ENCODE assay signal across 1 cellular context in genomic region chr5:7850533-7851239, GRCh38.
TF ChIP-seq lines count a peak whose summit lies in the region.

A gene with protein sequence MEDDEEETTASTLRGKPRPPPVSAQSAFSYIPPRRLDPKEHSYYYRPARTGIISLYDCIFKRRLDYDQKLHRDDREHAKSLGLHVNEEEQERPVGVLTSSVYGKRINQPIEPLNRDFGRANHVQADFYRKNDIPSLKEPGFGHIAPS (minus strand): TSS chr5:7851133. CDS start chr5:7851021, 112 bp downstream.

TF ChIP-seq in H1, 55 proteins besides CTCF, POLR2A, EP300 and RAD21 (continued from another document):
- TF ChIP-seq RNF2 (IDR thresholded peaks at IDR 0.05; ENCODE audit: borderline replicate concordance, low read depth, low read length, missing control alignments, poor library complexity, severe bottlenecking), result no peak
- TF ChIP-seq POU5F1 (IDR thresholded peaks at IDR 0.05; ENCODE audit: low read depth, low read length), result no peak
- TF ChIP-seq CTBP2 (IDR thresholded peaks at IDR 0.05; ENCODE audit: borderline replicate concordance, insufficient read depth, insufficient read length, low read length), result no peak
- peak; percentile 94 to 98 for TF ChIP-seq SIN3A (conservative IDR thresholded peaks at IDR 0.05 in 1 of 2, IDR thresholded peaks at IDR 0.05 in 1 of 2; ENCODE audit: low read depth in 1 of 2, low read length in 2 of 2)
- no peak for TF ChIP-seq SIRT6 (IDR thresholded peaks at IDR 0.05; ENCODE audit: low read length)
- peak in 1 of 2 experiments; percentile 58; a peak in 1 of 4 replicates for TF ChIP-seq HDAC2 (IDR thresholded peaks at IDR 0.05; ENCODE audit: borderline replicate concordance in 1 of 2, low read depth in 2 of 2, low read length in 2 of 2)
- peak; percentile 31 for TF ChIP-seq SAP30 (IDR thresholded peaks at IDR 0.05; ENCODE audit: insufficient read depth, insufficient replicate concordance, low read length)
- TF ChIP-seq SP2 (IDR thresholded peaks at IDR 0.05; ENCODE audit: low read length), result no peak
- no peak for TF ChIP-seq TCF12 (IDR thresholded peaks at IDR 0.05; ENCODE audit: low read depth, low read length)
- TF ChIP-seq POLR2AphosphoS5 (IDR thresholded peaks at IDR 0.05; ENCODE audit: low read depth, low read length), result no peak
- TF ChIP-seq PHF8 (conservative IDR thresholded peaks at IDR 0.05; ENCODE audit: low read depth, low read length), result peak; percentile 69
- peak; percentile 76 for TF ChIP-seq TEAD4 (IDR thresholded peaks at IDR 0.05; ENCODE audit: low read depth, low read length)
- TF ChIP-seq KDM1A (IDR thresholded peaks at IDR 0.05; ENCODE audit: borderline replicate concordance, low read length), result no peak
- TF ChIP-seq FOSL1 (IDR thresholded peaks at IDR 0.05; ENCODE audit: insufficient read depth, low read depth, low read length), result no peak
- 0 out of 2 replicates have a peak, but pooled peaks have one; percentile 5 for TF ChIP-seq CREB1 (IDR thresholded peaks at IDR 0.05)
- no peak for TF ChIP-seq ZNF274 (IDR thresholded peaks at IDR 0.05; ENCODE audit: borderline replicate concordance, extremely low read depth, low read length)
- TF ChIP-seq KDM4A (IDR thresholded peaks at IDR 0.05; ENCODE audit: low read depth, low read length, severe bottlenecking), result peak; percentile 79
- peak; percentile 41 for TF ChIP-seq ASH2L (IDR thresholded peaks at IDR 0.05; ENCODE audit: low read length)
- TF ChIP-seq MAX (IDR thresholded peaks at IDR 0.05), result peak; percentile 22
- TF ChIP-seq TAF1 (IDR thresholded peaks at IDR 0.05; ENCODE audit: low read depth, low read length), result 0 out of 2 replicates have a peak, but pooled peaks have one; percentile 39
- TF ChIP-seq GTF2F1 (IDR thresholded peaks at IDR 0.05; ENCODE audit: borderline replicate concordance, low read depth, low read length), result no peak
- TF ChIP-seq SIX5 (IDR thresholded peaks at IDR 0.05; ENCODE audit: low read depth, low read length), result no peak
- TF ChIP-seq, protein P1, sequence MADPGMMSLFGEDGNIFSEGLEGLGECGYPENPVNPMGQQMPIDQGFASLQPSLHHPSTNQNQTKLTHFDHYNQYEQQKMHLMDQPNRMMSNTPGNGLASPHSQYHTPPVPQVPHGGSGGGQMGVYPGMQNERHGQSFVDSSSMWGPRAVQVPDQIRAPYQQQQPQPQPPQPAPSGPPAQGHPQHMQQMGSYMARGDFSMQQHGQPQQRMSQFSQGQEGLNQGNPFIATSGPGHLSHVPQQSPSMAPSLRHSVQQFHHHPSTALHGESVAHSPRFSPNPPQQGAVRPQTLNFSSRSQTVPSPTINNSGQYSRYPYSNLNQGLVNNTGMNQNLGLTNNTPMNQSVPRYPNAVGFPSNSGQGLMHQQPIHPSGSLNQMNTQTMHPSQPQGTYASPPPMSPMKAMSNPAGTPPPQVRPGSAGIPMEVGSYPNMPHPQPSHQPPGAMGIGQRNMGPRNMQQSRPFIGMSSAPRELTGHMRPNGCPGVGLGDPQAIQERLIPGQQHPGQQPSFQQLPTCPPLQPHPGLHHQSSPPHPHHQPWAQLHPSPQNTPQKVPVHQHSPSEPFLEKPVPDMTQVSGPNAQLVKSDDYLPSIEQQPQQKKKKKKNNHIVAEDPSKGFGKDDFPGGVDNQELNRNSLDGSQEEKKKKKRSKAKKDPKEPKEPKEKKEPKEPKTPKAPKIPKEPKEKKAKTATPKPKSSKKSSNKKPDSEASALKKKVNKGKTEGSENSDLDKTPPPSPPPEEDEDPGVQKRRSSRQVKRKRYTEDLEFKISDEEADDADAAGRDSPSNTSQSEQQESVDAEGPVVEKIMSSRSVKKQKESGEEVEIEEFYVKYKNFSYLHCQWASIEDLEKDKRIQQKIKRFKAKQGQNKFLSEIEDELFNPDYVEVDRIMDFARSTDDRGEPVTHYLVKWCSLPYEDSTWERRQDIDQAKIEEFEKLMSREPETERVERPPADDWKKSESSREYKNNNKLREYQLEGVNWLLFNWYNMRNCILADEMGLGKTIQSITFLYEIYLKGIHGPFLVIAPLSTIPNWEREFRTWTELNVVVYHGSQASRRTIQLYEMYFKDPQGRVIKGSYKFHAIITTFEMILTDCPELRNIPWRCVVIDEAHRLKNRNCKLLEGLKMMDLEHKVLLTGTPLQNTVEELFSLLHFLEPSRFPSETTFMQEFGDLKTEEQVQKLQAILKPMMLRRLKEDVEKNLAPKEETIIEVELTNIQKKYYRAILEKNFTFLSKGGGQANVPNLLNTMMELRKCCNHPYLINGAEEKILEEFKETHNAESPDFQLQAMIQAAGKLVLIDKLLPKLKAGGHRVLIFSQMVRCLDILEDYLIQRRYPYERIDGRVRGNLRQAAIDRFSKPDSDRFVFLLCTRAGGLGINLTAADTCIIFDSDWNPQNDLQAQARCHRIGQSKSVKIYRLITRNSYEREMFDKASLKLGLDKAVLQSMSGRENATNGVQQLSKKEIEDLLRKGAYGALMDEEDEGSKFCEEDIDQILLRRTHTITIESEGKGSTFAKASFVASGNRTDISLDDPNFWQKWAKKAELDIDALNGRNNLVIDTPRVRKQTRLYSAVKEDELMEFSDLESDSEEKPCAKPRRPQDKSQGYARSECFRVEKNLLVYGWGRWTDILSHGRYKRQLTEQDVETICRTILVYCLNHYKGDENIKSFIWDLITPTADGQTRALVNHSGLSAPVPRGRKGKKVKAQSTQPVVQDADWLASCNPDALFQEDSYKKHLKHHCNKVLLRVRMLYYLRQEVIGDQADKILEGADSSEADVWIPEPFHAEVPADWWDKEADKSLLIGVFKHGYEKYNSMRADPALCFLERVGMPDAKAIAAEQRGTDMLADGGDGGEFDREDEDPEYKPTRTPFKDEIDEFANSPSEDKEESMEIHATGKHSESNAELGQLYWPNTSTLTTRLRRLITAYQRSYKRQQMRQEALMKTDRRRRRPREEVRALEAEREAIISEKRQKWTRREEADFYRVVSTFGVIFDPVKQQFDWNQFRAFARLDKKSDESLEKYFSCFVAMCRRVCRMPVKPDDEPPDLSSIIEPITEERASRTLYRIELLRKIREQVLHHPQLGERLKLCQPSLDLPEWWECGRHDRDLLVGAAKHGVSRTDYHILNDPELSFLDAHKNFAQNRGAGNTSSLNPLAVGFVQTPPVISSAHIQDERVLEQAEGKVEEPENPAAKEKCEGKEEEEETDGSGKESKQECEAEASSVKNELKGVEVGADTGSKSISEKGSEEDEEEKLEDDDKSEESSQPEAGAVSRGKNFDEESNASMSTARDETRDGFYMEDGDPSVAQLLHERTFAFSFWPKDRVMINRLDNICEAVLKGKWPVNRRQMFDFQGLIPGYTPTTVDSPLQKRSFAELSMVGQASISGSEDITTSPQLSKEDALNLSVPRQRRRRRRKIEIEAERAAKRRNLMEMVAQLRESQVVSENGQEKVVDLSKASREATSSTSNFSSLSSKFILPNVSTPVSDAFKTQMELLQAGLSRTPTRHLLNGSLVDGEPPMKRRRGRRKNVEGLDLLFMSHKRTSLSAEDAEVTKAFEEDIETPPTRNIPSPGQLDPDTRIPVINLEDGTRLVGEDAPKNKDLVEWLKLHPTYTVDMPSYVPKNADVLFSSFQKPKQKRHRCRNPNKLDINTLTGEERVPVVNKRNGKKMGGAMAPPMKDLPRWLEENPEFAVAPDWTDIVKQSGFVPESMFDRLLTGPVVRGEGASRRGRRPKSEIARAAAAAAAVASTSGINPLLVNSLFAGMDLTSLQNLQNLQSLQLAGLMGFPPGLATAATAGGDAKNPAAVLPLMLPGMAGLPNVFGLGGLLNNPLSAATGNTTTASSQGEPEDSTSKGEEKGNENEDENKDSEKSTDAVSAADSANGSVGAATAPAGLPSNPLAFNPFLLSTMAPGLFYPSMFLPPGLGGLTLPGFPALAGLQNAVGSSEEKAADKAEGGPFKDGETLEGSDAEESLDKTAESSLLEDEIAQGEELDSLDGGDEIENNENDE (IDR thresholded peaks at IDR 0.05; ENCODE audit: insufficient replicate concordance, low read length), result no peak
- TF ChIP-seq, protein P2, sequence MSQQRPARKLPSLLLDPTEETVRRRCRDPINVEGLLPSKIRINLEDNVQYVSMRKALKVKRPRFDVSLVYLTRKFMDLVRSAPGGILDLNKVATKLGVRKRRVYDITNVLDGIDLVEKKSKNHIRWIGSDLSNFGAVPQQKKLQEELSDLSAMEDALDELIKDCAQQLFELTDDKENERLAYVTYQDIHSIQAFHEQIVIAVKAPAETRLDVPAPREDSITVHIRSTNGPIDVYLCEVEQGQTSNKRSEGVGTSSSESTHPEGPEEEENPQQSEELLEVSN (IDR thresholded peaks at IDR 0.05), result no peak
- no peak for TF ChIP-seq CHD1 (IDR thresholded peaks at IDR 0.05; ENCODE audit: low read depth, low read length)
- TF ChIP-seq YY1 (IDR thresholded peaks at IDR 0.05; ENCODE audit: low read depth, low read length), result no peak
- no peak for TF ChIP-seq SRF (IDR thresholded peaks at IDR 0.05; ENCODE audit: low read depth, low read length)
- TF ChIP-seq SP4 (IDR thresholded peaks at IDR 0.05; ENCODE audit: low read length), result no peak
